In genomic region chr2:233059797-233060499, GRCh38 we compare ENCODE assay signal across 8 cellular contexts. TPM values are rescaled to one million over a fixed set of nuclear protein-coding genes. Genes with fewer than 3 reads are reported as not detected.
DNase-seq lines count a peak whose midpoint lies in the region; ATAC-seq and TF ChIP-seq lines count a peak whose summit lies in the region.

TSS of gene INPP5D (plus strand) at chr2:233060342. CDS start at chr2:233060479, 137 bp downstream.

- peak within 1 kb of the TSS; percentile 97 for H3K27ac Mint-ChIP-seq in activated CD8-positive, alpha-beta T cell treated with anti-CD3 and anti-CD28 coated beads for 36 hours

- H3K36me3 ChIP-seq in esophagus (ENCODE audit: control insufficient read depth in 2 of 2, insufficient read depth in 2 of 2, low read length in 1 of 2) (no peaks in the 10 kb centered on the region), skeletal muscle satellite cell (ENCODE audit: insufficient read depth, low read length) (no peaks in the 10 kb centered on the region)

- peak; percentile 65 for ATAC-seq in activated CD8-positive, alpha-beta T cell treated with anti-CD3 and anti-CD28 coated beads for 36 hours

- H3K27me3 Mint-ChIP-seq in activated CD8-positive, alpha-beta T cell treated with anti-CD3 and anti-CD28 coated beads for 36 hours, result no peaks in the 10 kb centered on the region

- no peak for TF ChIP-seq CTCF in GM20000 (IDR thresholded peaks at IDR 0.05; ENCODE audit: extremely low read depth, missing control alignments)
- peak; percentile 18 for TF ChIP-seq CTCF in activated CD8-positive, alpha-beta T cell treated with anti-CD3 and anti-CD28 coated beads for 36 hours (IDR thresholded peaks at IDR 0.05)

- peaks cover 35% of the 10 kb centered on the region for H3K4me1 Mint-ChIP-seq in activated CD8-positive, alpha-beta T cell treated with anti-CD3 and anti-CD28 coated beads for 36 hours (ENCODE audit: low read depth)

- DNase-seq in CD1c-positive myeloid dendritic cell (ENCODE audit: extremely low spot score) (peak; percentile 90), GM20000 (ENCODE audit: low spot score) (peak; percentile 81), KG1 (lab: John Stamatoyannopoulos, UW) (peak; percentile 92), NCI-H1105 treated with DMSO at 0.1 percent for 48 hours (lab: John Stamatoyannopoulos, UW) (no peak), RKO (ENCODE audit: low spot score) (no peak)
- DNase-seq in activated CD8-positive, alpha-beta T cell treated with anti-CD3 and anti-CD28 coated beads for 36 hours, result peak; percentile 83

- peak within 1 kb of the TSS; percentile 68 for H3K4me2 ChIP-seq in skeletal muscle satellite cell (ENCODE audit: low read length)

- no peaks in the 10 kb centered on the region for H3K36me3 Mint-ChIP-seq in activated CD8-positive, alpha-beta T cell treated with anti-CD3 and anti-CD28 coated beads for 36 hours (ENCODE audit: low read depth)

- peak within 1 kb of the TSS; percentile 80 to 82 for H3K27ac ChIP-seq in esophagus (ENCODE audit: low read depth in 2 of 2, low read length in 1 of 2)

- H3K9ac ChIP-seq in skeletal muscle satellite cell (ENCODE audit: low read depth, low read length), result peak within 1 kb of the TSS; percentile 44

- H3K27me3 ChIP-seq in esophagus (ENCODE audit: control insufficient read depth in 1 of 2, insufficient read depth in 2 of 2, low read length in 2 of 2) (no peaks in the 10 kb centered on the region), skeletal muscle satellite cell (ENCODE audit: control insufficient read depth, insufficient read depth, low read length) (peaks cover 10% of the 10 kb centered on the region)

- H3K9me3 Mint-ChIP-seq in activated CD8-positive, alpha-beta T cell treated with anti-CD3 and anti-CD28 coated beads for 36 hours, result no peaks in the 10 kb centered on the region

- POLR2A ChIA-PET in activated CD8-positive, alpha-beta T cell treated with anti-CD3 and anti-CD28 coated beads for 36 hours (lab: Charles Lee), result interaction anchor here (0.6 to 6.7 kb wide), 22 partner anchors 9 to 363 kb away, joined by 3 to 119 read pairs (median 4); partner anchors contain the start of genes ATG16L1 and GIGYF2

- intact Hi-C loops in activated CD8-positive, alpha-beta T cell treated with anti-CD3 and anti-CD28 coated beads for 36 hours (cut with micrococcal nuclease), result loop anchor here (2.0 to 10.0 kb wide), 4 partner anchors 17 to 205 kb away; partner anchors contain the start of gene ATG16L1

- CTCF ChIA-PET in activated CD8-positive, alpha-beta T cell treated with anti-CD3 and anti-CD28 coated beads for 36 hours (lab: Charles Lee), result interaction anchor here (0.6 to 3.8 kb wide), 18 partner anchors 8 to 462 kb away, joined by 3 to 24 read pairs (median 4); partner anchors contain the start of gene ATG16L1

- H3K9me3 ChIP-seq in esophagus (ENCODE audit: control insufficient read depth in 2 of 2, insufficient read depth in 1 of 2, low read depth in 1 of 2, low read length in 1 of 2), result no peaks in the 10 kb centered on the region
- no peaks in the 10 kb centered on the region for H3K9me3 ChIP-seq in skeletal muscle satellite cell (replicated peaks; ENCODE audit: low read length)

- peaks cover 0 to 10% of the 10 kb centered on the region in 2 donors for H3K4me1 ChIP-seq in esophagus (ENCODE audit: control insufficient read depth in 2 of 2, insufficient read depth in 2 of 2, low read length in 1 of 2)
- peaks cover 7% of the 10 kb centered on the region for H3K4me1 ChIP-seq in skeletal muscle satellite cell (ENCODE audit: control insufficient read depth, insufficient read depth, low read length)

- 44 to 63% methylated on average over 25 to 26 of the region's 26 CpGs for WGBS in esophagus, 2 donors

- H3K4me3 ChIP-seq in esophagus (ENCODE audit: low read depth in 1 of 2, low read length in 2 of 2) (peak within 1 kb of the TSS; percentile 41 to 64), skeletal muscle satellite cell (ENCODE audit: low read length) (peak within 1 kb of the TSS; percentile 33)

- peak within 1 kb of the TSS; percentile 89 for H3K4me3 Mint-ChIP-seq in activated CD8-positive, alpha-beta T cell treated with anti-CD3 and anti-CD28 coated beads for 36 hours

RNA-seq across cellular contexts. Expression of gene INPP5D, which starts in this region (rescaled TPM):
- 10 to 100 TPM; 38.6 to 40.2 TPM for total RNA-seq in activated CD8-positive, alpha-beta T cell treated with anti-CD3 and anti-CD28 coated beads for 36 hours
- 1 to 10 TPM; 3.4 to 5.6 TPM for polyA plus RNA-seq in esophagus
- total RNA-seq in skeletal muscle satellite cell (2012; rRNA removed), result 0.22 and 1.5 TPM in 2 replicates

Comparison
In these comparisons a context has a peak if more than half of its experiments do, and no peak if none do; other contexts are left out.
1. DNase-seq: peak in CD1c-positive myeloid dendritic cell (single experiment), GM20000 (single experiment), KG1 (single experiment) and activated CD8-positive, alpha-beta T cell treated with anti-CD3 and anti-CD28 coated beads for 36 hours (single experiment); none in NCI-H1105 treated with DMSO at 0.1 percent for 48 hours (single experiment) and RKO (single experiment).